Comparison of ENCODE assay signal across 19 cellular contexts in the genomic region with DNA sequence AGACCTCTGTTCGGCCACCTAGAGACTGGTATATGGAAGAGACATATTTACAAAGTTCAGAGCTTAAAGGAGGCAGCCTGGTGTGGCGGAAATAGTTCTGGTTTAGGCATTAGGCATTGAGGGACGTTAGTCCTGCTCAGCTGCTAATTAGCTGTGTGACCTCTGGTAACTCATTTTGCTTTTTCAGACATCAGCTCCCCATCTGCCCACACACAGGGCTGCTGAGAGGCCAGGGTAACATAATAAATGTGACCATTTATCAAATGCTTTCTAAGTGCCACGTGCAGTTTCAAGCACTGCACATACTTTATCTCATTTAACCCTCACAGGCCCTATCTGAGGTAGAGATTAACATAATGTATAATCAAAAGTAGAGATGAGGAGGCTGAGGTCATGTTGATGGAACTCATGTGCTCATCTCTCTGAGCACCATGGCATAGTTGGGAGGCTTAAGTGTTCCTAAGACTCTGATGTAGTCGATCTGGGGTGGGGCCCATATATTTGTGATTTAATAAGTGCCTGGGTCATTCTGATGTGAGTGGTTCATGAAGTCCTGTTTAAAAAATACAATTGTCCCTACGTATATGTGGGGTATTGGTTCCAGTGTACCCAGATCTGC.
"Had no signal": no experiment of that assay in that cellular context is flagged by ENCODE, and none has a peak within 500 bp of the region (broad histone marks: within the 10 kb centered on the region; RNA-seq: fewer than 3 reads in every experiment).

No MANE protein-coding gene starts in this region.

- H3K9me3 ChIP-seq: gastroesophageal sphincter, neutrophil, thoracic aorta, transverse colon had no signal

- H3K4me1 ChIP-seq: esophagus muscularis mucosa, gastroesophageal sphincter had no signal

- H3K4me3 ChIP-seq: esophagus muscularis mucosa, gastroesophageal sphincter, skin epidermis, thoracic aorta, transverse colon had no signal

- DNase-seq: effector memory CD4-positive, alpha-beta T cell; glutamatergic neuron; immature natural killer cell; kidney; left colon; mesendoderm; naive thymus-derived CD4-positive, alpha-beta T cell; posterior cingulate gyrus; stimulated activated CD4-positive, alpha-beta T cell treated with anti-CD3 and anti-CD28 coated beads, Interleukin-2, amount 100 ng/mL, for 24 hours; stimulated activated CD4-positive, alpha-beta T cell treated with anti-CD3 and anti-CD28 coated beads, Interleukin-4, amount 100 ng/mL, for 4 hours; stimulated activated naive B cell treated with anti-CD40 and anti-IgM and Interleukin-4, amounts not matched to agents 10 μg/mL and 1 μg/mL and 100 μg/mL, for 72 hours; stimulated activated naive CD8-positive, alpha-beta T cell treated with anti-CD3 and anti-CD28 coated beads, Interleukin-15, amount 100 ng/mL, for 72 hours; transverse colon had no signal

- H3K36me3 ChIP-seq: esophagus muscularis mucosa, gastroesophageal sphincter, neutrophil, thoracic aorta, transverse colon had no signal

- H3K27me3 ChIP-seq: esophagus muscularis mucosa, gastroesophageal sphincter, neutrophil, transverse colon had no signal

- ATAC-seq: gastroesophageal sphincter; left colon; naive thymus-derived CD4-positive, alpha-beta T cell; sciatic nerve; stimulated activated naive B cell treated with anti-CD40 and anti-IgM and Interleukin-4, amounts not matched to agents 10 μg/mL and 1 μg/mL and 100 μg/mL, for 72 hours; stimulated activated naive CD8-positive, alpha-beta T cell treated with anti-CD3 and anti-CD28 coated beads, Interleukin-15, amount 100 ng/mL, for 72 hours had no signal

- H3K27ac ChIP-seq: esophagus muscularis mucosa, gastroesophageal sphincter, neutrophil, thoracic aorta, transverse colon had no signal
